Comparison of ENCODE assay signal across 14 cellular contexts in genomic region chr14:103301512-103302197, GRCh38.
"Had no signal": no experiment of that assay in that cellular context is flagged by ENCODE, and none has a peak within 500 bp of the region (broad histone marks: within the 10 kb centered on the region; RNA-seq: fewer than 3 reads in every experiment).

No MANE protein-coding gene starts in this region.

- H3K9me3 ChIP-seq: esophagus muscularis mucosa, pancreas, stomach, thoracic aorta had no signal

- H3K4me3 ChIP-seq: esophagus muscularis mucosa, pancreas, stomach, thoracic aorta had no signal

- H3K9me3 Mint-ChIP-seq: activated naive CD4-positive, alpha-beta T cell treated with anti-CD3 and anti-CD28 coated beads, Interleukin-2, amount 50 U/mL, for 24 hours; central memory CD8-positive, alpha-beta T cell; dendritic cell treated with granulocyte-macrophage colony-stimulating factor and Interleukin-4, amounts not matched to agents 40 ng/mL and 50 ng/mL, for 4 days; memory B cell had no signal

- H3K27ac ChIP-seq: esophagus muscularis mucosa, pancreas, stomach, thoracic aorta had no signal

- H3K4me1 ChIP-seq: esophagus muscularis mucosa, pancreas, stomach had no signal

- H3K27ac Mint-ChIP-seq: activated naive CD4-positive, alpha-beta T cell treated with anti-CD3 and anti-CD28 coated beads, Interleukin-2, amount 50 U/mL, for 24 hours; dendritic cell treated with granulocyte-macrophage colony-stimulating factor and Interleukin-4, amounts not matched to agents 40 ng/mL and 50 ng/mL, for 4 days; memory B cell had no signal

- DNase-seq: activated effector memory CD4-positive, alpha-beta T cell treated with Interleukin-2 at 50 U/mL for 16 hours; activated T-cell treated with anti-CD3 and anti-CD28 coated beads, Interleukin-2, amount 50 U/mL, for 1 hour; stimulated activated CD4-positive, alpha-beta T cell treated with anti-CD3 and anti-CD28 coated beads, Interleukin-15, amount 100 ng/mL, for 24 hours; stimulated activated CD4-positive, alpha-beta T cell treated with anti-CD3 and anti-CD28 coated beads, Interleukin-4, amount 100 ng/mL, for 24 hours; stomach; T-helper 2 cell had no signal

- H3K27me3 ChIP-seq: pancreas, stomach had no signal

- H3K4me3 Mint-ChIP-seq: activated naive CD4-positive, alpha-beta T cell treated with anti-CD3 and anti-CD28 coated beads, Interleukin-2, amount 50 U/mL, for 24 hours; central memory CD8-positive, alpha-beta T cell; dendritic cell treated with granulocyte-macrophage colony-stimulating factor and Interleukin-4, amounts not matched to agents 40 ng/mL and 50 ng/mL, for 4 days; memory B cell had no signal

- FAIRE-seq: pancreas had no signal

- H3K36me3 ChIP-seq: esophagus muscularis mucosa, pancreas, stomach, thoracic aorta had no signal

- ATAC-seq: left lobe of liver, pancreas had no signal

- H3K36me3 Mint-ChIP-seq: activated naive CD4-positive, alpha-beta T cell treated with anti-CD3 and anti-CD28 coated beads, Interleukin-2, amount 50 U/mL, for 24 hours; memory B cell had no signal

- H3K4me1 Mint-ChIP-seq: activated naive CD4-positive, alpha-beta T cell treated with anti-CD3 and anti-CD28 coated beads, Interleukin-2, amount 50 U/mL, for 24 hours; central memory CD8-positive, alpha-beta T cell; memory B cell had no signal

- H3K27me3 Mint-ChIP-seq: activated naive CD4-positive, alpha-beta T cell treated with anti-CD3 and anti-CD28 coated beads, Interleukin-2, amount 50 U/mL, for 24 hours; dendritic cell treated with granulocyte-macrophage colony-stimulating factor and Interleukin-4, amounts not matched to agents 40 ng/mL and 50 ng/mL, for 4 days had no signal
